39 cellular contexts compared by ENCODE assay signal in the genomic region with DNA sequence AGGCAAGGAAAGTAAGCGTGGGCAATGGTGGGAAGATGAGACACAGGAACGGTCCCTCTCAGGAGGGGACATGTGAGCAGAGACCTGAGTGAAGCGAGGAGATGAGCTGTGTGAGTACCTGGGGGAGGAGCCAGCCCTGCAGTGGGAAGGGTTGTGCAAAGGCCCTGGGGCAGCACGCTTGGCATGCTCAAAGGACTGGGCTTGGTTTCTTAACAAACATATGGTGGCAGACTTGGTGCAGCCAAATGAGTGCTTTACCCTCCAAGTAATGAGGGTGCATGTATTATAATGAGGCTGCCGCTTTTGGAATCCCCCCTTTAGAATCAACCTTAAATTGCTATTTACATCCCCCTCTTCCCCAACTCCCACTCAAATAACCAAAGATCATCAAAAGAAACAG.
"Had no signal": no experiment of that assay in that cellular context is flagged by ENCODE, and none has a peak within 500 bp of the region (broad histone marks: within the 10 kb centered on the region; RNA-seq: fewer than 3 reads in every experiment).

No MANE protein-coding gene starts in this region.

- H3K27me3 ChIP-seq: adrenal gland, ascending aorta, body of pancreas, brain microvascular endothelial cell, breast epithelium, cardiac muscle cell had no signal

- H3K36me3 Mint-ChIP-seq: activated naive CD4-positive, alpha-beta T cell treated with anti-CD3 and anti-CD28 coated beads, Interleukin-2, amount 10 ng/mL, durations not matched to agents 7 days and 5 days; activated naive CD4-positive, alpha-beta T cell treated with anti-CD3 and anti-CD28 coated beads, Interleukin-2, amount 50 U/mL, for 24 hours; activated naive CD4-positive, alpha-beta T cell treated with anti-CD3 and anti-CD28 coated beads, Interleukin-2, amount 50 U/mL, for 72 hours; activated naive CD8-positive, alpha-beta T cell treated with anti-CD3 and anti-CD28 coated beads for 36 hours; activated naive CD8-positive, alpha-beta T cell treated with anti-CD3 and anti-CD28 coated beads, Interleukin-2, amount 10 ng/mL, durations not matched to agents 7 days and 5 days; brain had no signal

- H3K36me3 ChIP-seq: adrenal gland, ascending aorta, brain microvascular endothelial cell, breast epithelium, cardiac muscle cell had no signal

- H3K4me3 Mint-ChIP-seq: activated naive CD4-positive, alpha-beta T cell treated with anti-CD3 and anti-CD28 coated beads for 36 hours; activated naive CD4-positive, alpha-beta T cell treated with anti-CD3 and anti-CD28 coated beads, Interleukin-2, amount 10 ng/mL, durations not matched to agents 7 days and 5 days; activated naive CD4-positive, alpha-beta T cell treated with anti-CD3 and anti-CD28 coated beads, Interleukin-2, amount 50 U/mL, for 24 hours; activated naive CD8-positive, alpha-beta T cell; activated naive CD8-positive, alpha-beta T cell treated with anti-CD3 and anti-CD28 coated beads for 36 hours; activated naive CD8-positive, alpha-beta T cell treated with anti-CD3 and anti-CD28 coated beads, Interleukin-2, amount 10 ng/mL, durations not matched to agents 7 days and 5 days; activated naive CD8-positive, alpha-beta T cell treated with anti-CD3 and anti-CD28 coated beads, Interleukin-2, amount 50 U/mL, for 24 hours; activated T-cell treated with anti-CD3 and anti-CD28 coated beads, Interleukin-2, amount 50 U/mL, for 4 hours; activated T-cell treated with anti-CD3 and anti-CD28 coated beads, Interleukin-2, amount 50 U/mL, for 72 hours; activated T-helper 1 cell treated with anti-CD3 and anti-CD28 coated beads, Interleukin-12 subunit alpha, Interleukin-12 subunit beta, Interleukin-2, Interleukin-4 antibody, amounts not matched to agents 30 ng/mL and 10 ng/mL and 1 ng/mL, durations not matched to agents 14 hours and 24 hours and 36 hours; activated T-helper 17 cell treated with anti-CD3 and anti-CD28 coated beads, Interleukin-2, amount 50 U/mL, for 72 hours; brain; central memory CD8-positive, alpha-beta T cell had no signal

- H3K27ac Mint-ChIP-seq: activated naive CD4-positive, alpha-beta T cell treated with anti-CD3 and anti-CD28 coated beads for 36 hours; activated naive CD4-positive, alpha-beta T cell treated with anti-CD3 and anti-CD28 coated beads, Interleukin-2, amount 10 ng/mL, durations not matched to agents 7 days and 5 days; activated naive CD4-positive, alpha-beta T cell treated with anti-CD3 and anti-CD28 coated beads, Interleukin-2, amount 50 U/mL, for 24 hours; activated naive CD4-positive, alpha-beta T cell treated with anti-CD3 and anti-CD28 coated beads, Interleukin-2, amount 50 U/mL, for 72 hours; activated naive CD8-positive, alpha-beta T cell; activated naive CD8-positive, alpha-beta T cell treated with anti-CD3 and anti-CD28 coated beads for 36 hours; activated naive CD8-positive, alpha-beta T cell treated with anti-CD3 and anti-CD28 coated beads, Interleukin-2, amount 10 ng/mL, durations not matched to agents 7 days and 5 days; activated naive CD8-positive, alpha-beta T cell treated with anti-CD3 and anti-CD28 coated beads, Interleukin-2, amount 50 U/mL, for 24 hours; activated T-cell treated with anti-CD3 and anti-CD28 coated beads, Interleukin-2, amount 50 U/mL, for 72 hours; activated T-helper 1 cell treated with anti-CD3 and anti-CD28 coated beads, Interleukin-12 subunit alpha, Interleukin-12 subunit beta, Interleukin-2, Interleukin-4 antibody, amounts not matched to agents 30 ng/mL and 10 ng/mL and 1 ng/mL, durations not matched to agents 14 hours and 24 hours and 36 hours; activated T-helper 17 cell treated with anti-CD3 and anti-CD28 coated beads, Interleukin-2, amount 50 U/mL, for 72 hours; activated T-helper 2 cell treated with anti-CD3 and anti-CD28 coated beads, Interferon-gamma antibody, Interleukin-2, Interleukin-4, amounts not matched to agents 10 μg/mL and 5 μg/mL and 100 μg/mL, durations not matched to agents 14 hours and 24 hours and 36 hours; brain had no signal

- ATAC-seq: activated naive CD4-positive, alpha-beta T cell treated with anti-CD3 and anti-CD28 coated beads, Interleukin-2, amount 50 U/mL, for 72 hours; activated naive CD8-positive, alpha-beta T cell treated with anti-CD3 and anti-CD28 coated beads, Interleukin-2, amount 50 U/mL, for 24 hours; activated T-cell treated with anti-CD3 and anti-CD28 coated beads, Interleukin-2, amount 50 U/mL, for 4 hours; activated T-cell treated with anti-CD3 and anti-CD28 coated beads, Interleukin-2, amount 50 U/mL, for 72 hours; activated T-helper 17 cell treated with anti-CD3 and anti-CD28 coated beads, Interleukin-2, amount 50 U/mL, for 72 hours; body of pancreas had no signal

- DNase-seq: activated effector memory CD4-positive, alpha-beta T cell treated with anti-CD3 and anti-CD28 coated beads, Interleukin-2, amount 50 U/mL, for 16 hours; activated effector memory CD4-positive, alpha-beta T cell treated with Interleukin-2 at 50 U/mL for 16 hours; activated gamma-delta T cell; activated gamma-delta T cell treated with Interleukin-2 at 50 U/mL for 16 hours; activated naive CD4-positive, alpha-beta T cell; activated naive CD4-positive, alpha-beta T cell treated with anti-CD3 and anti-CD28 coated beads for 36 hours; activated naive CD4-positive, alpha-beta T cell treated with anti-CD3 and anti-CD28 coated beads, Interleukin-2, amount 10 ng/mL, durations not matched to agents 7 days and 5 days; activated naive CD4-positive, alpha-beta T cell treated with anti-CD3 and anti-CD28 coated beads, Interleukin-2, amount 50 U/mL, for 16 hours; activated naive CD4-positive, alpha-beta T cell treated with Interleukin-2 at 50 U/mL for 16 hours; activated naive CD8-positive, alpha-beta T cell treated with anti-CD3 and anti-CD28 coated beads for 36 hours; activated naive CD8-positive, alpha-beta T cell treated with anti-CD3 and anti-CD28 coated beads, Interleukin-2, amount 10 ng/mL, durations not matched to agents 7 days and 5 days; activated naive CD8-positive, alpha-beta T cell treated with anti-CD3 and anti-CD28 coated beads, Interleukin-2, amount 50 U/mL, for 24 hours; activated T-cell treated with anti-CD3 and anti-CD28 coated beads, Interleukin-2, amount 50 U/mL, for 4 hours; activated T-cell treated with anti-CD3 and anti-CD28 coated beads, Interleukin-2, amount 50 U/mL, for 48 hours; activated T-cell treated with anti-CD3 and anti-CD28 coated beads, Interleukin-2, amount 50 U/mL, for 72 hours; adrenal gland; amniotic stem cell; amygdala; anterior cingulate cortex; aorta; body of pancreas; brain microvascular endothelial cell; caudate nucleus; central memory CD4-positive, alpha-beta T cell; cerebellar nuclear complex had no signal

- H3K4me3 ChIP-seq: adrenal gland, ascending aorta, body of pancreas, breast epithelium, cardiac muscle cell had no signal

- H3K9me3 Mint-ChIP-seq: activated naive CD4-positive, alpha-beta T cell treated with anti-CD3 and anti-CD28 coated beads for 36 hours; activated naive CD4-positive, alpha-beta T cell treated with anti-CD3 and anti-CD28 coated beads, Interleukin-2, amount 10 ng/mL, durations not matched to agents 7 days and 5 days; activated naive CD4-positive, alpha-beta T cell treated with anti-CD3 and anti-CD28 coated beads, Interleukin-2, amount 50 U/mL, for 24 hours; activated naive CD4-positive, alpha-beta T cell treated with anti-CD3 and anti-CD28 coated beads, Interleukin-2, amount 50 U/mL, for 72 hours; activated naive CD8-positive, alpha-beta T cell treated with anti-CD3 and anti-CD28 coated beads for 36 hours; activated naive CD8-positive, alpha-beta T cell treated with anti-CD3 and anti-CD28 coated beads, Interleukin-2, amount 50 U/mL, for 24 hours; activated T-cell treated with anti-CD3 and anti-CD28 coated beads, Interleukin-2, amount 50 U/mL, for 4 hours; activated T-cell treated with anti-CD3 and anti-CD28 coated beads, Interleukin-2, amount 50 U/mL, for 72 hours; activated T-helper 1 cell treated with anti-CD3 and anti-CD28 coated beads, Interleukin-12 subunit alpha, Interleukin-12 subunit beta, Interleukin-2, Interleukin-4 antibody, amounts not matched to agents 30 ng/mL and 10 ng/mL and 1 ng/mL, durations not matched to agents 14 hours and 24 hours and 36 hours; activated T-helper 2 cell treated with anti-CD3 and anti-CD28 coated beads, Interferon-gamma antibody, Interleukin-2, Interleukin-4, amounts not matched to agents 10 μg/mL and 5 μg/mL and 100 μg/mL, durations not matched to agents 14 hours and 24 hours and 36 hours; central memory CD8-positive, alpha-beta T cell had no signal

- FAIRE-seq: astrocyte, bronchial epithelial cell, colon had no signal

- H3K9me3 ChIP-seq: adrenal gland, ascending aorta, body of pancreas, breast epithelium had no signal

- H3K27ac ChIP-seq: adrenal gland, ascending aorta, body of pancreas, brain microvascular endothelial cell, breast epithelium, cardiac muscle cell had no signal

- H3K4me1 ChIP-seq: adrenal gland, ascending aorta, breast epithelium had no signal

- H3K4me1 Mint-ChIP-seq: activated naive CD4-positive, alpha-beta T cell treated with anti-CD3 and anti-CD28 coated beads, Interleukin-2, amount 10 ng/mL, durations not matched to agents 7 days and 5 days; activated naive CD4-positive, alpha-beta T cell treated with anti-CD3 and anti-CD28 coated beads, Interleukin-2, amount 50 U/mL, for 24 hours; activated naive CD8-positive, alpha-beta T cell treated with anti-CD3 and anti-CD28 coated beads for 36 hours; activated naive CD8-positive, alpha-beta T cell treated with anti-CD3 and anti-CD28 coated beads, Interleukin-2, amount 10 ng/mL, durations not matched to agents 7 days and 5 days; activated naive CD8-positive, alpha-beta T cell treated with anti-CD3 and anti-CD28 coated beads, Interleukin-2, amount 50 U/mL, for 24 hours; activated T-helper 17 cell treated with anti-CD3 and anti-CD28 coated beads, Interleukin-2, amount 50 U/mL, for 72 hours; central memory CD8-positive, alpha-beta T cell had no signal
